10 cellular contexts compared by ENCODE assay signal in genomic region chr16:1828645-1829410, GRCh38. TPM values are rescaled to one million over a fixed set of nuclear protein-coding genes. Genes with fewer than 3 reads are reported as not detected.
A peak's percentile ranks its signal among the peaks of the same experiment; 100 is the strongest.
DNase-seq lines count a peak whose midpoint lies in the region; ATAC-seq, FAIRE-seq and TF ChIP-seq lines count a peak whose summit lies in the region.
"Had no signal": no experiment of that assay in that cellular context is flagged by ENCODE, and none has a peak within 500 bp of the region (broad histone marks: within the 10 kb centered on the region; RNA-seq: fewer than 3 reads in every experiment).

No MANE protein-coding gene starts in this region.

- H3K4me1 ChIP-seq in astrocyte (ENCODE audit: insufficient read depth, low read length) = peaks cover 5% of the 10 kb centered on the region
- peaks cover 22% of the 10 kb centered on the region for H3K4me1 ChIP-seq in mesenchymal stem cell (ENCODE audit: control insufficient read depth, insufficient read depth, low read depth, low read length)

- no peak overlapping the region for H4K91ac ChIP-seq in mesenchymal stem cell (ENCODE audit: low read length)

- H3K4me3 Mint-ChIP-seq in HFFc6 (peak overlapping the region; percentile 97), astrocyte (ENCODE audit: unreplicated experiment) (peak overlapping the region; percentile 91)

- CTCF ChIA-PET in AG04450 (lab: Charles Lee) = no interaction called here

- H4K20me1 ChIP-seq in astrocyte (ENCODE audit: insufficient read depth, low read length) = peaks cover 34% of the 10 kb centered on the region

- peak overlapping the region; percentile 96 for H3K4me3 ChIP-seq in AG04450 (ENCODE audit: low read depth, low read length)
- peak overlapping the region; percentile 99 for H3K4me3 ChIP-seq in astrocyte (ENCODE audit: insufficient read depth, low read depth, low read length)
- peak overlapping the region in 1 of 2 experiments; percentile 95 for H3K4me3 ChIP-seq in mesenchymal stem cell (ENCODE audit: insufficient read depth in 1 of 2, low read depth in 1 of 2, low read length in 2 of 2)

- no peak overlapping the region for H3K27ac ChIP-seq in AG04450 (ENCODE audit: low read depth, low read length)
- H3K27ac ChIP-seq in astrocyte (ENCODE audit: low read depth, low read length) = no peak overlapping the region
- H3K27ac ChIP-seq in mesenchymal stem cell (ENCODE audit: low read length, poor library complexity, severe bottlenecking) = no peak overlapping the region

- no peak overlapping the region for H2AFZ ChIP-seq in astrocyte (ENCODE audit: low read depth, low read length)
- no peak overlapping the region for H2AFZ ChIP-seq in mesenchymal stem cell (ENCODE audit: low read depth, low read length)

- H4K8ac ChIP-seq in mesenchymal stem cell (ENCODE audit: low read length) = no peak overlapping the region

- DNase-seq in AG04450 (ENCODE audit: low read depth, low spot score) = no peak
- DNase-seq in HFFc6 = no peak
- no peak for DNase-seq in astrocyte (ENCODE audit: low read depth)
- DNase-seq in mesenchymal stem cell = no peak
- DNase-seq in GM19239 (ENCODE audit: insufficient read length, low spot score) = no peak
- no peak for DNase-seq in RCC 7860 (ENCODE audit: low spot score)
- DNase-seq in foreskin melanocyte = no peak
- DNase-seq: activated gamma-delta T cell; stimulated activated CD4-positive, alpha-beta T cell treated with anti-CD3 and anti-CD28 coated beads, Interleukin-4, amount 100 ng/mL, for 24 hours had no signal

- H3K36me3 ChIP-seq in astrocyte (ENCODE audit: insufficient read depth, low read length) (peaks cover 6% of the 10 kb centered on the region), mesenchymal stem cell (ENCODE audit: control insufficient read depth in 1 of 2, insufficient read depth in 2 of 2, low read depth in 1 of 2, low read length in 2 of 2) (peaks cover 13 to 31% of the 10 kb centered on the region in 2 experiments)

- H3K36me3 Mint-ChIP-seq in HFFc6 (ENCODE audit: low read depth) (peaks cover 11% of the 10 kb centered on the region), astrocyte (ENCODE audit: low read depth, unreplicated experiment) (peaks cover 6% of the 10 kb centered on the region)

- H3K4me1 Mint-ChIP-seq in HFFc6 (ENCODE audit: low read depth) = peaks cover 34% of the 10 kb centered on the region
- peaks cover 12% of the 10 kb centered on the region for H3K4me1 Mint-ChIP-seq in astrocyte (ENCODE audit: low read depth, unreplicated experiment)

- H3K79me2 ChIP-seq in astrocyte (ENCODE audit: insufficient read depth, low read length) = peaks cover 34% of the 10 kb centered on the region

- H3K27me3 ChIP-seq in AG04450 (ENCODE audit: control insufficient read depth, insufficient read depth, low read length) (no peaks in the 10 kb centered on the region), astrocyte (ENCODE audit: insufficient read depth, low read length) (no peaks in the 10 kb centered on the region), mesenchymal stem cell (ENCODE audit: control insufficient read depth in 1 of 2, insufficient read depth in 1 of 2, low read length in 2 of 2) (no peaks in the 10 kb centered on the region)

- H3K18ac ChIP-seq in mesenchymal stem cell (ENCODE audit: low read depth in 1 of 2, low read length in 2 of 2) = no peak overlapping the region

- FAIRE-seq in astrocyte (lab: Jason Lieb, UNC) (no peak), GM19239 (lab: Jason Lieb, UNC) (no peak), RCC 7860 (lab: Jason Lieb, UNC) (no peak)

- no peak overlapping the region for H3K23ac ChIP-seq in mesenchymal stem cell (ENCODE audit: low read length in 2 of 2)

- H2BK5ac ChIP-seq in mesenchymal stem cell (ENCODE audit: low read depth, low read length, poor library complexity, severe bottlenecking) = no peak overlapping the region

- no peak overlapping the region for H2BK120ac ChIP-seq in mesenchymal stem cell (ENCODE audit: low read depth, low read length)

- H3K27ac Mint-ChIP-seq in HFFc6 = no peak overlapping the region
- no peak overlapping the region for H3K27ac Mint-ChIP-seq in astrocyte (ENCODE audit: unreplicated experiment)

- H3K4me2 ChIP-seq in astrocyte (ENCODE audit: low read length) = peak overlapping the region; percentile 94
- H3K4me2 ChIP-seq in mesenchymal stem cell (ENCODE audit: low read length, poor library complexity, severe bottlenecking) = peak overlapping the region; percentile 38

- peaks cover 21% of the 10 kb centered on the region for H3K79me1 ChIP-seq in mesenchymal stem cell (replicated peaks; ENCODE audit: low read length, poor library complexity, severe bottlenecking)

- H3K9ac ChIP-seq in astrocyte (ENCODE audit: low read length) (no peak overlapping the region), mesenchymal stem cell (ENCODE audit: low read length) (peak overlapping the region; percentile 88)

- no peak overlapping the region for H3K4ac ChIP-seq in mesenchymal stem cell (ENCODE audit: low read depth in 1 of 2, low read length in 2 of 2)

- no peak overlapping the region for H3K14ac ChIP-seq in mesenchymal stem cell (ENCODE audit: low read length in 2 of 2)

- TF ChIP-seq CTCF in AG04450 (IDR thresholded peaks at IDR 0.05; ENCODE audit: low read depth, low read length) = no peak
- no peak for TF ChIP-seq CTCF in HFFc6 (IDR thresholded peaks at IDR 0.05)
- TF ChIP-seq CTCF in astrocyte (IDR thresholded peaks at IDR 0.05; ENCODE audit: insufficient read depth, low read depth, low read length) = no peak

- H3K27me3 Mint-ChIP-seq in HFFc6 (ENCODE audit: insufficient read depth) (peaks cover 6% of the 10 kb centered on the region), astrocyte (ENCODE audit: low read depth, unreplicated experiment) (no peaks in the 10 kb centered on the region)

- no peak overlapping the region for H2BK12ac ChIP-seq in mesenchymal stem cell (ENCODE audit: low read length in 2 of 2)

- no peak for ATAC-seq in GM19467 (IDR thresholded peaks at IDR 0.05; ENCODE audit: unreplicated experiment)

- H2AK5ac ChIP-seq in mesenchymal stem cell (ENCODE audit: low read length, severe bottlenecking) = no peak overlapping the region

- H3K9me3 Mint-ChIP-seq in HFFc6 (no peaks in the 10 kb centered on the region), astrocyte (ENCODE audit: unreplicated experiment) (peaks cover 5% of the 10 kb centered on the region)

- 90% methylated on average over 9 of the region's 11 CpGs for WGBS in mesenchymal stem cell

- no peak overlapping the region for H2BK15ac ChIP-seq in mesenchymal stem cell (ENCODE audit: low read depth, poor library complexity, severe bottlenecking)

- POLR2A ChIA-PET in AG04450 (lab: Yijun Ruan, JAX) = no interaction called here

- H3K9me3 ChIP-seq in AG04450 (ENCODE audit: control insufficient read depth, insufficient read depth, low read length) (peaks cover 3% of the 10 kb centered on the region; the same call in 1 of the 2 replicates), astrocyte (ENCODE audit: insufficient read depth, low read depth, low read length) (no peaks in the 10 kb centered on the region), mesenchymal stem cell (ENCODE audit: control insufficient read depth, low read length) (no peaks in the 10 kb centered on the region)

RNA-seq across cellular contexts. Expression of gene FAHD1, which starts 1.8 kb away (rescaled TPM):
- 35.2 and 45.4 TPM in 2 replicates for polyA plus RNA-seq in AG04450 (2011; rRNA removed)
- polyA minus RNA-seq in AG04450 (2011; rRNA and poly(A)+ RNA removed) = 17.8 and 18.3 TPM in 2 replicates
- 10 to 100 TPM; 29.4 to 40.7 (median 31.2) TPM for total RNA-seq in HFFc6 (2021; fragmentation: NEBNext Ultra II Directional; extraction: Animal tissue kit (Norgen Biotek cat#: 25700))
- total RNA-seq in astrocyte = 24.0 and 25.8 TPM in 2 replicates
- polyA plus RNA-seq in mesenchymal stem cell (2013, experiment 1 of 2) = 44.9 TPM
- polyA plus RNA-seq in mesenchymal stem cell (2013, experiment 2 of 2) = 44.5 TPM

RNA-seq across cellular contexts. Expression of gene HAGH, which starts 2.2 kb away (rescaled TPM):
- polyA plus RNA-seq in AG04450 (2011; rRNA removed) = 11.8 and 16.2 TPM in 2 replicates
- 12.9 and 13.7 TPM in 2 replicates for polyA minus RNA-seq in AG04450 (2011; rRNA and poly(A)+ RNA removed)
- 10 to 100 TPM; 34.2 to 55.3 (median 38.7) TPM for total RNA-seq in HFFc6 (2021; fragmentation: NEBNext Ultra II Directional; extraction: Animal tissue kit (Norgen Biotek cat#: 25700))
- 35.9 and 36.9 TPM in 2 replicates for total RNA-seq in astrocyte
- 26.1 TPM for polyA plus RNA-seq in mesenchymal stem cell (2013, experiment 1 of 2)
- 26.5 TPM for polyA plus RNA-seq in mesenchymal stem cell (2013, experiment 2 of 2)

RNA-seq across cellular contexts. Expression of gene IGFALS, which starts 35.3 kb away (rescaled TPM):
- not detected in 2 replicates for polyA plus RNA-seq in AG04450 (2011; rRNA removed)
- not detected in 2 replicates for polyA minus RNA-seq in AG04450 (2011; rRNA and poly(A)+ RNA removed)
- not detected for total RNA-seq in HFFc6 (2021; fragmentation: NEBNext Ultra II Directional; extraction: Animal tissue kit (Norgen Biotek cat#: 25700))
- not detected in 2 replicates for total RNA-seq in astrocyte
- not detected for polyA plus RNA-seq in mesenchymal stem cell (2013, experiment 1 of 2)
- polyA plus RNA-seq in mesenchymal stem cell (2013, experiment 2 of 2) = not detected

RNA-seq across cellular contexts. Expression of gene MEIOB, which starts 43.1 kb away (rescaled TPM):
- 0.04 TPM in 1 of 2 replicates, not detected in the other for polyA plus RNA-seq in AG04450 (2011; rRNA removed)
- not detected in 2 replicates for polyA minus RNA-seq in AG04450 (2011; rRNA and poly(A)+ RNA removed)
- not detected for total RNA-seq in HFFc6 (2021; fragmentation: NEBNext Ultra II Directional; extraction: Animal tissue kit (Norgen Biotek cat#: 25700))
- total RNA-seq in astrocyte = 0.16 TPM in 1 of 2 replicates, not detected in the other
- not detected for polyA plus RNA-seq in mesenchymal stem cell (2013, experiment 1 of 2)
- polyA plus RNA-seq in mesenchymal stem cell (2013, experiment 2 of 2) = not detected

RNA-seq across cellular contexts. Expression of gene NUBP2, which starts 46.1 kb away (rescaled TPM):
- polyA plus RNA-seq in AG04450 (2011; rRNA removed) = 20.0 and 29.2 TPM in 2 replicates
- polyA minus RNA-seq in AG04450 (2011; rRNA and poly(A)+ RNA removed) = 6.0 and 6.4 TPM in 2 replicates
- 10 to 100 TPM; 41.5 to 53.8 (median 43.5) TPM for total RNA-seq in HFFc6 (2021; fragmentation: NEBNext Ultra II Directional; extraction: Animal tissue kit (Norgen Biotek cat#: 25700))
- 41.4 and 45.2 TPM in 2 replicates for total RNA-seq in astrocyte
- polyA plus RNA-seq in mesenchymal stem cell (2013, experiment 1 of 2) = 34.4 TPM
- polyA plus RNA-seq in mesenchymal stem cell (2013, experiment 2 of 2) = 35.3 TPM
